ENCODE assay signal across 13 cellular contexts in the genomic region with DNA sequence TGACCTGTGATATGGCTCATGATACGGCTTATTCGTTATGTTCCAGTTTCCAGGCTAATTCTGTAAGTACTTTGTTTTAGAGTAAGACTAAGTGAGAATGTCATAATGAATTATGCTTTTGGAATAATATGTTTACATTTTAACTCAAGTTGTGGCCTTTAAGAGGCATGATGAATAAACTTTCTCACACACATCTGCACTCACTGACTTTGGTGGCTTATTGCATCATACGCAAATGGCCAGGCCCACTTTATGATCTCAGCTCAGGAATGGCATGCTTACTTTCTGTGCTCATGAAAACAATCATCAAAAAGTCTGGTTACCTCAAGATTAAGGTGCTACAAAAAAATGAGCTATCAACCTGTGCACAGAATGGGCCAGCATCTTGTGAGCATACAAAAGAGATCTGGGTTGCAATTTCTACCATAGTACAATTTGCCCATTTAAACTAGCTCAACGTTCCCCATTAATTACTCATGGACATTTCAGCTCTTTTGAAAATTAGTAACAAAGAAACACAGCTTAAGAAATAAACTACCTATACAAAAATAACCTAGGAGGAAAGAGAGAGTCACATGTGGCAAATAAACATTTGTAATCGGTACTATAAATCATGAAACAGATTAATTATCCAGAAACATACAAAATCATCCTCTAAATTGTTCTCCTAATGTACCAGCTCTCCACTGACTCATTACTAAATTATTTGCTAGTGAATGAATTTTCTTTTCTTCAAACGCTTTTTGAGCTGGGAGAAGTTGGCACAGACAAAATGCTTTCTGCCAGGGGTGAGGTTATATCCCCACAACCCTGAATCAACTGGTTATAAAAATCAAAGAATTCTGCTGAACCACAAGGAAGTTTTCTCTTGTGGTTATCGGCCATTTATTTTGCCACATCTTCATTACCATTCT.
DNase-seq lines count a peak whose midpoint lies in the region; ATAC-seq, FAIRE-seq and TF ChIP-seq lines count a peak whose summit lies in the region.
"Had no signal": no experiment of that assay in that cellular context is flagged by ENCODE, and none has a peak within 500 bp of the region (broad histone marks: within the 10 kb centered on the region; RNA-seq: fewer than 3 reads in every experiment).

No MANE protein-coding gene starts in this region.

- intact Hi-C loops in Caco-2 (cut with micrococcal nuclease; ENCODE audit: unreplicated experiment) (no loop called here), pancreas (cut with DNase I) (no loop called here)

- H3K4me3 Mint-ChIP-seq in Caco-2 (ENCODE audit: unreplicated experiment), result no peak overlapping the region
- H3K4me3 Mint-ChIP-seq in activated T-cell treated with anti-CD3 and anti-CD28 coated beads, Interleukin-2, amount 50 U/mL, for 72 hours, result no peak overlapping the region
- H3K4me3 Mint-ChIP-seq: CD4-positive, alpha-beta memory T cell had no signal

- H3K4me1 Mint-ChIP-seq in Caco-2 (ENCODE audit: low read depth, unreplicated experiment), result no peaks in the 10 kb centered on the region
- H3K4me1 Mint-ChIP-seq in activated T-cell treated with anti-CD3 and anti-CD28 coated beads, Interleukin-2, amount 50 U/mL, for 72 hours (ENCODE audit: low read depth), result no peaks in the 10 kb centered on the region
- H3K4me1 Mint-ChIP-seq: CD4-positive, alpha-beta memory T cell had no signal

- 61 to 66% methylated on average over 7 of the region's 7 CpGs for WGBS in pancreas, 2 donors

- peak overlapping the region; percentile 11 for H3K27ac Mint-ChIP-seq in Caco-2 (ENCODE audit: unreplicated experiment)
- no peak overlapping the region for H3K27ac Mint-ChIP-seq in activated T-cell treated with anti-CD3 and anti-CD28 coated beads, Interleukin-2, amount 50 U/mL, for 72 hours
- H3K27ac Mint-ChIP-seq: CD4-positive, alpha-beta memory T cell had no signal

- TF ChIP-seq CTCF in Caco-2 (IDR thresholded peaks at IDR 0.05; ENCODE audit: insufficient read depth in 1 of 2, low read depth in 1 of 2, low read length in 1 of 2, severe bottlenecking in 1 of 2, unreplicated experiment in 1 of 2) (no peak), epithelial cell of proximal tubule (conservative IDR thresholded peaks at IDR 0.05; ENCODE audit: low read depth, low read length) (no peak), pancreas (IDR thresholded peaks at IDR 0.05) (no peak), WERI-Rb-1 (IDR thresholded peaks at IDR 0.05; ENCODE audit: low read depth, low read length) (no peak)

- H3K4me1 ChIP-seq in Caco-2, result peaks cover 8% of the 10 kb centered on the region
- peaks cover 14% of the 10 kb centered on the region for H3K4me1 ChIP-seq in SJSA1 (replicated peaks)
- H3K4me1 ChIP-seq in pancreas, result no peaks in the 10 kb centered on the region

- peak; percentile 26 for FAIRE-seq in pancreas (lab: Jason Lieb, UNC)

- no peaks in the 10 kb centered on the region for H3K27me3 ChIP-seq in Caco-2 (replicated peaks; ENCODE audit: control insufficient read depth, insufficient read depth, low read length)
- H3K27me3 ChIP-seq in SJSA1 (replicated peaks), result no peaks in the 10 kb centered on the region
- no peaks in the 10 kb centered on the region for H3K27me3 ChIP-seq in pancreas
- no peaks in the 10 kb centered on the region for H3K27me3 ChIP-seq in WERI-Rb-1 (ENCODE audit: insufficient read depth, low read depth, severe bottlenecking)

- DNase-seq in Caco-2 (peak in 1 of 2 experiments; percentile 15), SJSA1 (ENCODE audit: low read depth in 1 of 2, low spot score in 2 of 2) (peak in 1 of 2 experiments; percentile 36), epithelial cell of proximal tubule (ENCODE audit: low read depth) (peak; percentile 42), pancreas (no peak), WERI-Rb-1 (no peak)
- no peak for DNase-seq in activated CD4-positive, alpha-beta T cell treated with anti-CD3 and anti-CD28 coated beads for 48 hours
- no peak for DNase-seq in activated T-cell treated with anti-CD3 and anti-CD28 coated beads, Interleukin-2, amount 50 U/mL, for 72 hours
- DNase-seq: activated naive CD4-positive, alpha-beta T cell; CD4-positive, alpha-beta memory T cell; cerebellar nuclear complex; Kasumi-1; left ventricle myocardium superior had no signal

- H3K36me3 ChIP-seq in Caco-2 (ENCODE audit: control insufficient read depth, insufficient read depth, low read length), result no peaks in the 10 kb centered on the region
- H3K36me3 ChIP-seq in SJSA1, result no peaks in the 10 kb centered on the region
- no peaks in the 10 kb centered on the region for H3K36me3 ChIP-seq in pancreas
- no peaks in the 10 kb centered on the region for H3K36me3 ChIP-seq in WERI-Rb-1

- no peaks in the 10 kb centered on the region for H3K27me3 Mint-ChIP-seq in Caco-2 (ENCODE audit: insufficient read depth, unreplicated experiment)
- no peaks in the 10 kb centered on the region for H3K27me3 Mint-ChIP-seq in activated T-cell treated with anti-CD3 and anti-CD28 coated beads, Interleukin-2, amount 50 U/mL, for 72 hours (ENCODE audit: low read depth)
- H3K27me3 Mint-ChIP-seq: CD4-positive, alpha-beta memory T cell had no signal

- H3K36me3 Mint-ChIP-seq in Caco-2 (ENCODE audit: insufficient read depth, unreplicated experiment), result no peaks in the 10 kb centered on the region
- H3K36me3 Mint-ChIP-seq in activated T-cell treated with anti-CD3 and anti-CD28 coated beads, Interleukin-2, amount 50 U/mL, for 72 hours (ENCODE audit: insufficient read depth in 2 of 2), result peaks cover 0 to 3% of the 10 kb centered on the region in 2 donors
- H3K36me3 Mint-ChIP-seq: CD4-positive, alpha-beta memory T cell had no signal

- H3K9me3 Mint-ChIP-seq in Caco-2 (ENCODE audit: unreplicated experiment), result no peaks in the 10 kb centered on the region
- H3K9me3 Mint-ChIP-seq in activated T-cell treated with anti-CD3 and anti-CD28 coated beads, Interleukin-2, amount 50 U/mL, for 72 hours, result peaks cover 7% of the 10 kb centered on the region in 2 donors

- H3K27ac ChIP-seq in SJSA1, result peak overlapping the region; percentile 30
- H3K27ac ChIP-seq in pancreas, result no peak overlapping the region
- no peak overlapping the region for H3K27ac ChIP-seq in WERI-Rb-1

- POLR2A ChIA-PET in Caco-2 (lab: Charles Lee), result no interaction called here

- H3K4me3 ChIP-seq in Caco-2 (ENCODE audit: low read depth, low read length), result no peak overlapping the region
- no peak overlapping the region for H3K4me3 ChIP-seq in SJSA1
- H3K4me3 ChIP-seq in epithelial cell of proximal tubule (ENCODE audit: low read depth, low read length), result no peak overlapping the region
- no peak overlapping the region for H3K4me3 ChIP-seq in pancreas
- no peak overlapping the region for H3K4me3 ChIP-seq in WERI-Rb-1 (ENCODE audit: low read depth, low read length)

- ATAC-seq in pancreas (no peak), GM19324 (IDR thresholded peaks at IDR 0.05; ENCODE audit: low FRiP score, unreplicated experiment) (no peak)
- ATAC-seq in activated T-cell treated with anti-CD3 and anti-CD28 coated beads, Interleukin-2, amount 50 U/mL, for 72 hours (replicated peaks in 1 of 2), result no peak
- ATAC-seq: left ventricle myocardium superior had no signal

- CTCF ChIA-PET in Caco-2 (lab: Charles Lee), result no interaction called here

- H3K9me3 ChIP-seq in Caco-2 (no peaks in the 10 kb centered on the region), SJSA1 (replicated peaks) (no peaks in the 10 kb centered on the region), pancreas (no peaks in the 10 kb centered on the region), WERI-Rb-1 (ENCODE audit: severe bottlenecking) (no peaks in the 10 kb centered on the region)

- no TSS peak for BruUV-seq in Caco-2 (replicated peaks; lab: Mats Ljungman, UMichigan)
